In the genomic region with DNA sequence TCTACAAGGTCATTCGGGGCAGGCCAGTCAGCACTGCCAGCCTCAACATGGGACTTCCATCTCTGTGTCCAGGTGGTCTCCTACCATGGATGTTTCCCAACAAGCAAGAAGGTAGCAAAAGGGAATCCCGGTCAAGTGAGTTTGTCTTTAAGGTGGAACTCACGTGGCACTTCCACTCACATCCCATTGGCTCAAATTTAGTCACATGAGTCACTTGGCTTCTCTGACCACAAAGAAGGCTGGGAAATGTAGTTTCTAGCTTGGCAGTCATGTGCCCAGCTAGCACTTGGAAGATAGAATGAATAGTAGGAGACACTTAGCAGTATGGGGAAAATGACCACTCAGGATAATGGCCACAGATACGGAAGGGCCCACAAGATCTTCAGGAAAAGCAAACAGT, we compare ENCODE assay signal across 25 cellular contexts.
DNase-seq lines count a peak whose midpoint lies in the region; ATAC-seq, FAIRE-seq and TF ChIP-seq lines count a peak whose summit lies in the region.
"Had no signal": no experiment of that assay in that cellular context is flagged by ENCODE, and none has a peak within 500 bp of the region (broad histone marks: within the 10 kb centered on the region; RNA-seq: fewer than 3 reads in every experiment).

No MANE protein-coding gene starts in this region.

- POLR2A ChIA-PET in SK-N-SH (lab: Yijun Ruan, JAX), result no interaction called here

- no peak overlapping the region for H3K4me2 ChIP-seq in SK-N-SH

- no peaks in the 10 kb centered on the region for H3K79me2 ChIP-seq in SK-N-SH (ENCODE audit: insufficient read depth)

- in situ Hi-C loops in SK-MEL-5 (cut with HindIII; ENCODE audit: low pct_unique_long_range_greater_than_20kb, low sequenced_read_pairs), result no loop called here
- in situ Hi-C loops in transverse colon (cut with MboI; ENCODE audit: low pct_ligation_motif_present in 1 of 4, low pct_unique_long_range_greater_than_20kb in 1 of 4, low sequenced_read_pairs in 3 of 4), result no loop called here

- WGBS in SK-N-SH (ENCODE audit: low lambda C conversion rate), result 10% methylated on average over 4 of the region's 4 CpGs
- 60 to 74% methylated on average over 1 to 4 of the region's 4 CpGs for whole genome bisulfite sequencing in transverse colon (ENCODE audit: low coverage in 1 of 2), 2 donors

- H3K9ac ChIP-seq in SK-N-SH, result no peak overlapping the region

- no peaks in the 10 kb centered on the region for H3F3A ChIP-seq in SK-N-SH (replicated peaks; ENCODE audit: insufficient read depth)

- no peaks in the 10 kb centered on the region for H3K4me1 ChIP-seq in SK-N-SH (ENCODE audit: control insufficient read depth in 1 of 2, insufficient read depth in 2 of 2, low read depth in 1 of 2, low read length in 1 of 2)
- H3K4me1 ChIP-seq in lower lobe of right lung, result peaks cover 5% of the 10 kb centered on the region
- no peaks in the 10 kb centered on the region for H3K4me1 ChIP-seq in transverse colon
- H3K4me1 ChIP-seq: right atrium auricular region, SJSA1 had no signal

- no peak for DNase-seq in SK-N-SH
- no peak for DNase-seq in HTR-8/SVneo (ENCODE audit: insufficient read length, low spot score)
- DNase-seq in SK-MEL-5 (ENCODE audit: low read depth, low spot score), result peak; percentile 30
- DNase-seq in lower lobe of right lung, result no peak
- DNase-seq in activated CD8-positive, alpha-beta memory T cell treated with anti-CD3 and anti-CD28 coated beads, Interleukin-2, amount 50 U/mL, for 4 hours, result no peak
- no peak for DNase-seq in transverse colon
- no peak for DNase-seq in NOMO-1 treated with DMSO at 0.1 percent for 48 hours (lab: John Stamatoyannopoulos, UW; ENCODE audit: unreplicated experiment)
- DNase-seq: activated CD4-positive, alpha-beta T cell treated with anti-CD3 and anti-CD28 coated beads, Interleukin-2, amount 50 U/mL, for 1 hour; activated naive CD8-positive, alpha-beta T cell treated with anti-CD3 and anti-CD28 coated beads for 36 hours; cerebellar nuclear complex; DMS79; effector memory CD4-positive, alpha-beta T cell; NCI-H1092; NCI-H1930; NCI-H345; NCI-H774; ovary; T-helper 2 cell had no signal

- CTCF ChIA-PET in SK-N-SH (lab: Yijun Ruan, JAX), result no interaction called here

- no peak for TF ChIP-seq POLR2A in transverse colon (IDR thresholded peaks at IDR 0.05)

- ATAC-seq in SK-N-SH treated with all-trans-retinoic acid at 6 μM for 48 hours (no peak), lower lobe of right lung (no peak)
- ATAC-seq: activated T-helper 17 cell treated with anti-CD3 and anti-CD28 coated beads, Interleukin-2, amount 50 U/mL, for 72 hours; natural killer cell treated with Interleukin-12 subunit alpha and Interleukin-12 subunit beta and Interleukin-15 and Interleukin-18, amount 100 ng/mL, for 72 hours had no signal

- TF ChIP-seq RAD21 in SK-N-SH (IDR thresholded peaks at IDR 0.05; ENCODE audit: low read length), result no peak

- no peaks in the 10 kb centered on the region for H3K9me2 ChIP-seq in SK-N-SH

- H3K36me3 ChIP-seq in SK-N-SH (replicated peaks in 1 of 2; ENCODE audit: control insufficient read depth in 1 of 2, insufficient read depth in 2 of 2, low read length in 1 of 2), result no peaks in the 10 kb centered on the region
- no peaks in the 10 kb centered on the region for H3K36me3 ChIP-seq in lower lobe of right lung
- no peaks in the 10 kb centered on the region for H3K36me3 ChIP-seq in transverse colon
- H3K36me3 ChIP-seq: ovary, right atrium auricular region, SJSA1 had no signal

- TF ChIP-seq CTCF in SK-N-SH (IDR thresholded peaks at IDR 0.05), result no peak
- no peak for TF ChIP-seq CTCF in lower lobe of right lung (IDR thresholded peaks at IDR 0.05)
- TF ChIP-seq CTCF in transverse colon (IDR thresholded peaks at IDR 0.05), result no peak

- no peak overlapping the region for H3K27ac ChIP-seq in SK-N-SH (ENCODE audit: low read depth in 2 of 2, low read length in 1 of 2)
- H3K27ac ChIP-seq in lower lobe of right lung, result peak overlapping the region; percentile 43
- no peak overlapping the region for H3K27ac ChIP-seq in transverse colon
- H3K27ac ChIP-seq: ovary, SJSA1, VCaP had no signal

- intact Hi-C loops in lower lobe of right lung (cut with DNase I), result no loop called here
- intact Hi-C loops in transverse colon (cut with DNase I; ENCODE audit: low total_unique reads), result no loop called here

- H3K9me3 ChIP-seq in SK-N-SH, result no peaks in the 10 kb centered on the region
- no peaks in the 10 kb centered on the region for H3K9me3 ChIP-seq in lower lobe of right lung
- no peaks in the 10 kb centered on the region for H3K9me3 ChIP-seq in transverse colon
- H3K9me3 ChIP-seq: right atrium auricular region, SJSA1 had no signal

- H4K20me1 ChIP-seq in SK-N-SH (ENCODE audit: insufficient read depth), result no peaks in the 10 kb centered on the region

- H2AFZ ChIP-seq in SK-N-SH (ENCODE audit: low read depth), result no peak overlapping the region

- peaks cover 14% of the 10 kb centered on the region; the same call in 1 of the 2 replicates for H3K27me3 ChIP-seq in SK-N-SH (ENCODE audit: insufficient read depth)
- peaks cover 4% of the 10 kb centered on the region for H3K27me3 ChIP-seq in lower lobe of right lung (ENCODE audit: low read depth)
- no peaks in the 10 kb centered on the region for H3K27me3 ChIP-seq in transverse colon
- H3K27me3 ChIP-seq: ovary, right atrium auricular region had no signal

- H3K4me3 ChIP-seq in SK-N-SH (ENCODE audit: low read depth in 2 of 2, low read length in 1 of 2), result no peak overlapping the region
- no peak overlapping the region for H3K4me3 ChIP-seq in lower lobe of right lung
- H3K4me3 ChIP-seq in transverse colon, result no peak overlapping the region
- H3K4me3 ChIP-seq: ovary, right atrium auricular region, SJSA1 had no signal

- no peak for TF ChIP-seq EP300 in SK-N-SH (IDR thresholded peaks at IDR 0.05; ENCODE audit: borderline replicate concordance in 1 of 2, low read depth in 1 of 2, low read length in 1 of 2)
- no peak for TF ChIP-seq EP300 in transverse colon (IDR thresholded peaks at IDR 0.05; ENCODE audit: low read depth)

- FAIRE-seq in HTR-8/SVneo (lab: Jason Lieb, UNC), result peak; percentile 9
- FAIRE-seq: A204.1 had no signal

TF ChIP-seq in SK-N-SH, 30 proteins besides CTCF, POLR2A, EP300 and RAD21:
- TF ChIP-seq TAF1 (IDR thresholded peaks at IDR 0.05; ENCODE audit: borderline replicate concordance, low read depth, low read length) (no peak), NRF1 (IDR thresholded peaks at IDR 0.05; ENCODE audit: low read depth, low read length) (no peak)
- TF ChIP-seq, protein P1, sequence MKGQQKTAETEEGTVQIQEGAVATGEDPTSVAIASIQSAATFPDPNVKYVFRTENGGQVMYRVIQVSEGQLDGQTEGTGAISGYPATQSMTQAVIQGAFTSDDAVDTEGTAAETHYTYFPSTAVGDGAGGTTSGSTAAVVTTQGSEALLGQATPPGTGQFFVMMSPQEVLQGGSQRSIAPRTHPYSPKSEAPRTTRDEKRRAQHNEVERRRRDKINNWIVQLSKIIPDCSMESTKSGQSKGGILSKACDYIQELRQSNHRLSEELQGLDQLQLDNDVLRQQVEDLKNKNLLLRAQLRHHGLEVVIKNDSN (IDR thresholded peaks at IDR 0.05; ENCODE audit: borderline replicate concordance, low read depth), result peak; percentile 85

TF ChIP-seq in SK-N-SH treated with all-trans-retinoic acid at 6 μM for 48 hours, 23 proteins besides CTCF, POLR2A, EP300 and RAD21 (continues in another document):
- TF ChIP-seq SNAI2 (CRISPR knock-in tag; IDR thresholded peaks at IDR 0.05) (no peak), ZNF8 (CRISPR knock-in tag; IDR thresholded peaks at IDR 0.05) (no peak), CSDC2 (CRISPR knock-in tag; IDR thresholded peaks at IDR 0.05) (no peak), ZFP3 (CRISPR knock-in tag; IDR thresholded peaks at IDR 0.05) (no peak), TCF4 (CRISPR knock-in tag; IDR thresholded peaks at IDR 0.05; ENCODE audit: borderline replicate concordance) (no peak), ZNF565 (CRISPR knock-in tag; conservative IDR thresholded peaks at IDR 0.05; ENCODE audit: low read depth) (no peak), OSR1 (CRISPR knock-in tag; IDR thresholded peaks at IDR 0.05) (no peak), ZC3H10 (CRISPR knock-in tag; IDR thresholded peaks at IDR 0.05) (no peak), RARB (CRISPR knock-in tag; IDR thresholded peaks at IDR 0.05) (no peak)
- TF ChIP-seq, protein P2, sequence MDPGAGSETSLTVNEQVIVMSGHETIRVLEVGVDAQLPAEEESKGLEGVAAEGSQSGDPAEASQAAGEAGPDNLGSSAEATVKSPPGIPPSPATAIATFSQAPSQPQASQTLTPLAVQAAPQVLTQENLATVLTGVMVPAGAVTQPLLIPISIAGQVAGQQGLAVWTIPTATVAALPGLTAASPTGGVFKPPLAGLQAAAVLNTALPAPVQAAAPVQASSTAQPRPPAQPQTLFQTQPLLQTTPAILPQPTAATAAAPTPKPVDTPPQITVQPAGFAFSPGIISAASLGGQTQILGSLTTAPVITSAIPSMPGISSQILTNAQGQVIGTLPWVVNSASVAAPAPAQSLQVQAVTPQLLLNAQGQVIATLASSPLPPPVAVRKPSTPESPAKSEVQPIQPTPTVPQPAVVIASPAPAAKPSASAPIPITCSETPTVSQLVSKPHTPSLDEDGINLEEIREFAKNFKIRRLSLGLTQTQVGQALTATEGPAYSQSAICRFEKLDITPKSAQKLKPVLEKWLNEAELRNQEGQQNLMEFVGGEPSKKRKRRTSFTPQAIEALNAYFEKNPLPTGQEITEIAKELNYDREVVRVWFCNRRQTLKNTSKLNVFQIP (CRISPR knock-in tag; IDR thresholded peaks at IDR 0.05; ENCODE audit: borderline replicate concordance, low read depth), result no peak
- TF ChIP-seq, protein P3, sequence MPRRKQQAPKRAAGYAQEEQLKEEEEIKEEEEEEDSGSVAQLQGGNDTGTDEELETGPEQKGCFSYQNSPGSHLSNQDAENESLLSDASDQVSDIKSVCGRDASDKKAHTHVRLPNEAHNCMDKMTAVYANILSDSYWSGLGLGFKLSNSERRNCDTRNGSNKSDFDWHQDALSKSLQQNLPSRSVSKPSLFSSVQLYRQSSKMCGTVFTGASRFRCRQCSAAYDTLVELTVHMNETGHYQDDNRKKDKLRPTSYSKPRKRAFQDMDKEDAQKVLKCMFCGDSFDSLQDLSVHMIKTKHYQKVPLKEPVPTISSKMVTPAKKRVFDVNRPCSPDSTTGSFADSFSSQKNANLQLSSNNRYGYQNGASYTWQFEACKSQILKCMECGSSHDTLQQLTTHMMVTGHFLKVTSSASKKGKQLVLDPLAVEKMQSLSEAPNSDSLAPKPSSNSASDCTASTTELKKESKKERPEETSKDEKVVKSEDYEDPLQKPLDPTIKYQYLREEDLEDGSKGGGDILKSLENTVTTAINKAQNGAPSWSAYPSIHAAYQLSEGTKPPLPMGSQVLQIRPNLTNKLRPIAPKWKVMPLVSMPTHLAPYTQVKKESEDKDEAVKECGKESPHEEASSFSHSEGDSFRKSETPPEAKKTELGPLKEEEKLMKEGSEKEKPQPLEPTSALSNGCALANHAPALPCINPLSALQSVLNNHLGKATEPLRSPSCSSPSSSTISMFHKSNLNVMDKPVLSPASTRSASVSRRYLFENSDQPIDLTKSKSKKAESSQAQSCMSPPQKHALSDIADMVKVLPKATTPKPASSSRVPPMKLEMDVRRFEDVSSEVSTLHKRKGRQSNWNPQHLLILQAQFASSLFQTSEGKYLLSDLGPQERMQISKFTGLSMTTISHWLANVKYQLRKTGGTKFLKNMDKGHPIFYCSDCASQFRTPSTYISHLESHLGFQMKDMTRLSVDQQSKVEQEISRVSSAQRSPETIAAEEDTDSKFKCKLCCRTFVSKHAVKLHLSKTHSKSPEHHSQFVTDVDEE (CRISPR knock-in tag; IDR thresholded peaks at IDR 0.05), result no peak
